In the genomic region with DNA sequence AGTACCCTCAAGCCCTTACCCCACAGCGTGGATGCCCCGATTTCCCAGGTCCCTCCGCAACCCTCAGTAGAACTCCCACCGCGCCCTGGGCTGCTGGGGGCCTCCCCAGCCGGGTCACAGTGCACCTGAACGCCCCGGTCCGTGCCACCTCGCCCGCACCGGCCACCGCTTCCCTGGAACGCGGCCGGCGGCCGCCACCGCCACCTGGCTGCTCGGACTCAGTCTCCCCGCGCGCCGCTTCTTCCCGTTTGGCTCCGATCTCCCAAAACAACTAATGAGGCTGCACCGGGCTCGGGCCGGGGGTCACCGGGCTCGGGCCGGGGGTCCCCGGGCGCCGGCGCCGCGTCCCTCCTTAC, we compare ENCODE assay signal across 8 cellular contexts. TPM values are rescaled to one million over a fixed set of nuclear protein-coding genes. Genes with fewer than 3 reads are reported as not detected.
A peak's percentile ranks its signal among the peaks of the same experiment; 100 is the strongest.
DNase-seq lines count a peak whose midpoint lies in the region; ATAC-seq and TF ChIP-seq lines count a peak whose summit lies in the region.

No MANE protein-coding gene starts in this region.

- peak overlapping the region; percentile 47; the same call in 1 of the 2 replicates for H3K9ac ChIP-seq in MM.1S (ENCODE audit: low read length)

- no peaks in the 10 kb centered on the region for H3K27me3 Mint-ChIP-seq in naive thymus-derived CD4-positive, alpha-beta T cell

- H3K27me3 ChIP-seq in MM.1S (replicated peaks; ENCODE audit: insufficient read depth, low read length), result no peaks in the 10 kb centered on the region
- peaks cover 17% of the 10 kb centered on the region for H3K27me3 ChIP-seq in ectodermal cell (ENCODE audit: control insufficient read depth, insufficient read depth, low read length, poor library complexity, severe bottlenecking)
- H3K27me3 ChIP-seq in naive thymus-derived CD4-positive, alpha-beta T cell (ENCODE audit: control insufficient read depth in 2 of 2, insufficient read depth in 2 of 2, low read length in 2 of 2), result no peaks in the 10 kb centered on the region

- peaks cover 25% of the 10 kb centered on the region for H3K79me2 ChIP-seq in MM.1S (ENCODE audit: low read length)

- H3K9me3 ChIP-seq in MM.1S (replicated peaks; ENCODE audit: insufficient read depth, low read length) (no peaks in the 10 kb centered on the region), ectodermal cell (ENCODE audit: control insufficient read depth, low read length) (no peaks in the 10 kb centered on the region)
- no peaks in the 10 kb centered on the region for H3K9me3 ChIP-seq in naive thymus-derived CD4-positive, alpha-beta T cell (ENCODE audit: control insufficient read depth in 2 of 3, low read length in 3 of 3)

- no peaks in the 10 kb centered on the region for H3F3A ChIP-seq in MM.1S (ENCODE audit: insufficient read depth, low read length)

- H3K4me1 ChIP-seq in MM.1S (ENCODE audit: low read length), result 0 out of 2 replicates have a peak, but pooled peaks cover 4% of the 10 kb centered on the region
- H3K4me1 ChIP-seq in ectodermal cell (ENCODE audit: control insufficient read depth, insufficient read depth, low read length), result peaks cover 13% of the 10 kb centered on the region
- peaks cover 17 to 22% of the 10 kb centered on the region in 2 donors for H3K4me1 ChIP-seq in naive thymus-derived CD4-positive, alpha-beta T cell (ENCODE audit: control insufficient read depth in 2 of 2, insufficient read depth in 2 of 2, low read length in 2 of 2)

- H3K36me3 Mint-ChIP-seq in naive thymus-derived CD4-positive, alpha-beta T cell, result peaks cover 0 to 1% (median 0%) of the 10 kb centered on the region in 5 donors

- POLR2A ChIA-PET in naive thymus-derived CD4-positive, alpha-beta T cell (lab: Charles Lee), result interaction anchor here (0.7 to 2.5 kb wide), 7 partner anchors 10 to 92 kb away, joined by 3 to 12 read pairs (median 7); partner anchors contain the start of genes GON7, LYSET, MOAP1 and UBR7

- H4K20me1 ChIP-seq in MM.1S (ENCODE audit: insufficient read depth, low read length), result no peaks in the 10 kb centered on the region

- CTCF ChIA-PET in naive thymus-derived CD4-positive, alpha-beta T cell (lab: Charles Lee), result interaction anchor here (1.0 to 5.7 kb wide), 7 partner anchors 11 to 104 kb away, joined by 5 to 108 read pairs (median 21); partner anchors contain the start of genes GON7, LYSET, MOAP1 and UBR7

- ATAC-seq in GM18505 (IDR thresholded peaks at IDR 0.05; ENCODE audit: unreplicated experiment), result peak; percentile 1
- ATAC-seq in naive thymus-derived CD4-positive, alpha-beta T cell, result no peak
- ATAC-seq in GM21825 (IDR thresholded peaks at IDR 0.05; ENCODE audit: unreplicated experiment), result no peak
- no peak for ATAC-seq in GM19397 (IDR thresholded peaks at IDR 0.05; ENCODE audit: unreplicated experiment)

- H3K4me2 ChIP-seq in MM.1S (ENCODE audit: low read depth, low read length), result peak overlapping the region; percentile 68

- H3K9me2 ChIP-seq in MM.1S (replicated peaks; ENCODE audit: insufficient read depth, low read length), result no peaks in the 10 kb centered on the region

- H3K4me3 ChIP-seq in MM.1S (ENCODE audit: low read length) (peak overlapping the region; percentile 72), ectodermal cell (ENCODE audit: insufficient read depth, low read depth, low read length) (peak overlapping the region; percentile 76)
- H3K4me3 ChIP-seq in naive thymus-derived CD4-positive, alpha-beta T cell (ENCODE audit: low read length), result peak overlapping the region; percentile 61

- H3K27ac Mint-ChIP-seq in naive thymus-derived CD4-positive, alpha-beta T cell, result peak overlapping the region in 8 of 9 donors; percentile 29 to 97 (median 84)

- H3K36me3 ChIP-seq in MM.1S (replicated peaks; ENCODE audit: insufficient read depth, low read length) (no peaks in the 10 kb centered on the region), ectodermal cell (ENCODE audit: control insufficient read depth, insufficient read depth, low read length) (no peaks in the 10 kb centered on the region)
- peaks cover 0 to 4% (median 0%) of the 10 kb centered on the region in 3 experiments for H3K36me3 ChIP-seq in naive thymus-derived CD4-positive, alpha-beta T cell (ENCODE audit: control insufficient read depth in 2 of 3, insufficient read depth in 3 of 3, low read length in 3 of 3)

- peak overlapping the region; percentile 67 to 91 (median 84) for H3K4me3 Mint-ChIP-seq in naive thymus-derived CD4-positive, alpha-beta T cell

- no peak for TF ChIP-seq POLR2A in GM18505 (IDR thresholded peaks at IDR 0.05; ENCODE audit: borderline replicate concordance, extremely low read depth, insufficient read depth, insufficient read length)

- H3K9me3 Mint-ChIP-seq in naive thymus-derived CD4-positive, alpha-beta T cell, result no peaks in the 10 kb centered on the region

- DNase-seq in MM.1S (no peak), OCI-M2 (lab: John Stamatoyannopoulos, UW; ENCODE audit: unreplicated experiment) (no peak), NCI-H82 (lab: John Stamatoyannopoulos, UW) (no peak)
- DNase-seq in naive thymus-derived CD4-positive, alpha-beta T cell, result peak in 5 of 9 donors; percentile 4 to 49 (median 14)

- TF ChIP-seq CTCF in MM.1S (IDR thresholded peaks at IDR 0.05; ENCODE audit: low read length), result no peak

- 0% methylated on average over 38 of the region's 38 CpGs for WGBS in ectodermal cell, 2 experiments

- H3K27ac ChIP-seq in MM.1S (ENCODE audit: low read length) (no peak overlapping the region), ectodermal cell (ENCODE audit: insufficient read depth, low read depth, low read length, poor library complexity, severe bottlenecking) (no peak overlapping the region)
- peak overlapping the region; percentile 68 for H3K27ac ChIP-seq in naive thymus-derived CD4-positive, alpha-beta T cell (ENCODE audit: low read depth, low read length)

- H3K4me1 Mint-ChIP-seq in naive thymus-derived CD4-positive, alpha-beta T cell, result peaks cover 20 to 38% (median 26%) of the 10 kb centered on the region in 7 donors

- peak overlapping the region; percentile 80 for H2AFZ ChIP-seq in MM.1S (ENCODE audit: low read length)

- intact Hi-C loops in naive thymus-derived CD4-positive, alpha-beta T cell (cut with micrococcal nuclease), result loop anchor here (1.0 to 5.0 kb wide), 10 partner anchors 70 to 1072 kb away; partner anchors contain the start of genes GON7 (in 2 of the 2), UBR7 (in 2 of the 2), BTBD7 (in 1 of the 2) and GOLGA5 (in 1 of the 2)

RNA-seq across cellular contexts. Expression of gene ITPK1, which starts 1.0 kb away (rescaled TPM):
- polyA plus RNA-seq in ectodermal cell (2013, experiment 1 of 4), result 47.0 TPM
- polyA plus RNA-seq in ectodermal cell (2013, experiment 2 of 4), result 46.2 TPM
- 28.8 TPM for polyA plus RNA-seq in ectodermal cell (2013, experiment 3 of 4)
- polyA plus RNA-seq in ectodermal cell (2013, experiment 4 of 4), result 30.7 TPM
- 10 to 100 TPM; 19.6 to 71.8 (median 27.4) TPM for total RNA-seq in naive thymus-derived CD4-positive, alpha-beta T cell
- 10 to 100 TPM; 10.2 to 16.8 TPM for polyA plus RNA-seq in naive thymus-derived CD4-positive, alpha-beta T cell

Comparison
In these comparisons a context has a peak if more than half of its experiments do, and no peak if none do; other contexts are left out.
1. DNase-seq: peak in naive thymus-derived CD4-positive, alpha-beta T cell (5 of 9); none in MM.1S (single experiment), OCI-M2 (single experiment) and NCI-H82 (single experiment).
2. Peak in every context shown above with its lines, with median percentiles within 50 percentile points of each other: H3K4me3 ChIP-seq.